ENCODE assay signal across 12 cellular contexts in the genomic region with DNA sequence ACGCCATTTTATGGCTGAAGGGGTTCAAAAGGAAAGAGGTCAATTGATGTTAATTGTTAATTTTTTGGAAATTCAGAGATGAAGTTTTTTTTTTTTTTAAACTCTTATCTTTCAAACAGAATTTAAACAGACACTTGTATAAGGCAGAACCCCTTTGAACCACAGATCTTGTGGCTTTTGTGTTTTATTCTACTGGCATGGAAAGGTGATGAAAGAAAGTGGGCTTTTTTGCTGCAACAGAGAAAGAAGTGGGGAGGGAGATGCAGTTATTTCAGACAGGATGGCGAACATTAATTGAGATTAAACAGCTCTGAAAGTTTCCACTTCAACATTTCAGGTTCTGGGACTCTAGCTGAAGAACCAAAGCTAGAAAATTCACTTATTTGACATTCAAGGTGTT.
"Had no signal": no experiment of that assay in that cellular context is flagged by ENCODE, and none has a peak within 500 bp of the region (broad histone marks: within the 10 kb centered on the region; RNA-seq: fewer than 3 reads in every experiment).

No MANE protein-coding gene starts in this region.

- H3K9me3 Mint-ChIP-seq: activated T-helper 17 cell treated with anti-CD3 and anti-CD28 coated beads, Interleukin-2, amount 50 U/mL, for 72 hours; immature natural killer cell; nephron progenitor cell; type B pancreatic cell had no signal

- H3K9me3 ChIP-seq: ascending aorta, breast epithelium had no signal

- H3K36me3 Mint-ChIP-seq: immature natural killer cell, type B pancreatic cell had no signal

- H3K36me3 ChIP-seq: ascending aorta, breast epithelium had no signal

- H3K4me1 ChIP-seq: breast epithelium had no signal

- ATAC-seq: activated T-helper 17 cell treated with anti-CD3 and anti-CD28 coated beads, Interleukin-2, amount 50 U/mL, for 72 hours had no signal

- H3K4me3 ChIP-seq: ascending aorta, breast epithelium had no signal

- DNase-seq: activated CD8-positive, alpha-beta memory T cell treated with anti-CD3 and anti-CD28 coated beads, Interleukin-2, amount 50 U/mL, for 48 hours; cerebellar nuclear complex; effector memory CD4-positive, alpha-beta T cell; immature natural killer cell; mesenchymal stem cell; nephron progenitor cell; occipital lobe; SW 1271 had no signal

- H3K27me3 ChIP-seq: ascending aorta, breast epithelium had no signal

- H3K27ac Mint-ChIP-seq: activated T-helper 17 cell treated with anti-CD3 and anti-CD28 coated beads, Interleukin-2, amount 50 U/mL, for 72 hours; nephron progenitor cell; type B pancreatic cell had no signal

- H3K4me3 Mint-ChIP-seq: activated T-helper 17 cell treated with anti-CD3 and anti-CD28 coated beads, Interleukin-2, amount 50 U/mL, for 72 hours; immature natural killer cell; nephron progenitor cell; type B pancreatic cell had no signal

- H3K27me3 Mint-ChIP-seq: activated T-helper 17 cell treated with anti-CD3 and anti-CD28 coated beads, Interleukin-2, amount 50 U/mL, for 72 hours; type B pancreatic cell had no signal
